ENCODE assay signal across 8 cellular contexts in the genomic region with DNA sequence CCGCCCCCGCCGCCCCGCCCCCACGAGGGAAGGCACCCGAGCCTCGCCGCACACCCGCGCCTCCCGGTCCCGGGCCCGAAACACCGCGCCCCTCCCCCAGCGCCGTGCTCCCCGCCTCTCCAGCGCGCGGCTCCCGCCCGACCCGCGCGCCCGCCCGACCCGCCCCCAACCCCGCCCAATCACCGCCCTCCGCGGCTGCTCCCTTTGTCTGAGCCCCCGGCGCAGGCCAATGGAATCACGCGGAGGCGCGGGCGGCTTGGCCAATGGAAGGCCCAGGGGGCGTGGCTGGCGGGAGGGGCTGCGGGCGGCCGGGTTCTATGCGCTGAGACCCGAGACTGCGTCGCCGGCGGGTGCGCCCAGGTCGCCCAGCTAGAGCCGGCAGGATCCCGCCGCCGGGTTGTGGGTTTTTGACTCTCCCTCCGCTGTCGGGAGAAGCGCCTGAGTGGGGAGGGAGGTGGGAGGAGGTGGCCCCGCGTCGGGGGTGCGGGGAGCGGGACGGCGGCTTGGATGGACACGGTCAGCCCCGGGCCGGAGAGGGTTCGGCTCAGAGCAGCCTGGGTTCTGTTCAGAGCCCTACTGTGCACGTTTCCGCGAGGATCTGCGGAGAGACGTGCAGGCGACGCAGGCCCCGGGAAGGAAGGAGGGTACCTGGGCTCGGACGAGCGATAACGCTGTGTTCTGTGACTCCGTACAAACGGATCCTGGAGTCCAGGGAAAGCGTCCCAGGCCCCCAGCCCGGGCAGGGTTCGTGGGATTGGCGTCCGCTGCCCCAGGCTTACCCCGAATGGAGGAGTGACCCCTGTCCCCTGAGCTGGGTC. TPM values are rescaled to one million over a fixed set of nuclear protein-coding genes. Genes with fewer than 3 reads are reported as not detected.
DNase-seq lines count a peak whose midpoint lies in the region; ATAC-seq and TF ChIP-seq lines count a peak whose summit lies in the region.

No MANE protein-coding gene starts in this region.

- DNase-seq in AG08395 (ENCODE audit: low spot score) = peak; percentile 99
- peak; percentile 99 for DNase-seq in NCI-H524 (lab: John Stamatoyannopoulos, UW)
- peak; percentile 98 for DNase-seq in activated CD4-positive, alpha-beta T cell treated with anti-CD3 and anti-CD28 coated beads, Interleukin-2, amount 10 ng/mL, durations not matched to agents 24 days and 14 days
- DNase-seq in colonic mucosa = peak; percentile 99
- peak; percentile 100 for DNase-seq in left kidney (ENCODE audit: low read depth, low spot score)
- peak; percentile 90 to 97 for DNase-seq in stimulated activated CD4-positive, alpha-beta T cell treated with anti-CD3 and anti-CD28 coated beads, Interleukin-1b, Interleukin-23, amount 100 ng/mL, for 4 hours (ENCODE audit: low read depth in 2 of 2)

- intact Hi-C loops in activated CD4-positive, alpha-beta T cell treated with anti-CD3 and anti-CD28 coated beads, Interleukin-2, amount 10 ng/mL, durations not matched to agents 24 days and 14 days (cut with micrococcal nuclease) = loop anchor here (1.0 kb wide), 1 partner anchor 166 kb away; a partner anchor contains a TSS
- intact Hi-C loops in colonic mucosa (cut with DNase I) = no loop called here

- no peaks in the 10 kb centered on the region for H3K9me3 ChIP-seq in colonic mucosa

- H3K27ac Mint-ChIP-seq in activated CD4-positive, alpha-beta T cell treated with anti-CD3 and anti-CD28 coated beads, Interleukin-2, amount 10 ng/mL, durations not matched to agents 24 days and 14 days = no peak overlapping the region

- peaks cover 44% of the 10 kb centered on the region for H3K27me3 Mint-ChIP-seq in activated CD4-positive, alpha-beta T cell treated with anti-CD3 and anti-CD28 coated beads, Interleukin-2, amount 10 ng/mL, durations not matched to agents 24 days and 14 days

- H3K27me3 ChIP-seq in colonic mucosa = peaks cover 1% of the 10 kb centered on the region

- H3K9me3 Mint-ChIP-seq in activated CD4-positive, alpha-beta T cell treated with anti-CD3 and anti-CD28 coated beads, Interleukin-2, amount 10 ng/mL, durations not matched to agents 24 days and 14 days = no peaks in the 10 kb centered on the region

- H3K4me1 Mint-ChIP-seq in activated CD4-positive, alpha-beta T cell treated with anti-CD3 and anti-CD28 coated beads, Interleukin-2, amount 10 ng/mL, durations not matched to agents 24 days and 14 days = peaks cover 7% of the 10 kb centered on the region

- peaks cover 7% of the 10 kb centered on the region for H3K4me1 ChIP-seq in colonic mucosa

- peak overlapping the region; percentile 64 for H3K4me3 Mint-ChIP-seq in activated CD4-positive, alpha-beta T cell treated with anti-CD3 and anti-CD28 coated beads, Interleukin-2, amount 10 ng/mL, durations not matched to agents 24 days and 14 days

- H3K4me3 ChIP-seq in colonic mucosa = peak overlapping the region; percentile 38

- peaks cover 4% of the 10 kb centered on the region for H3K36me3 Mint-ChIP-seq in activated CD4-positive, alpha-beta T cell treated with anti-CD3 and anti-CD28 coated beads, Interleukin-2, amount 10 ng/mL, durations not matched to agents 24 days and 14 days (ENCODE audit: low read depth)

- H3K27ac ChIP-seq in colonic mucosa = peak overlapping the region; percentile 74

- no peak for TF ChIP-seq CTCF in colonic mucosa (IDR thresholded peaks at IDR 0.05)

- H3K9ac ChIP-seq in colonic mucosa (ENCODE audit: low read depth in 2 of 2, low read length in 2 of 2) = peak overlapping the region; percentile 76 to 78

- H3K36me3 ChIP-seq in colonic mucosa = no peaks in the 10 kb centered on the region

- ATAC-seq in GM19043 (IDR thresholded peaks at IDR 0.05; ENCODE audit: low read depth, unreplicated experiment) (peak; percentile 79), HG03378 (IDR thresholded peaks at IDR 0.05; ENCODE audit: unreplicated experiment) (peak; percentile 47)

RNA-seq across cellular contexts. Expression of a gene that starts 49.0 kb away (rescaled TPM):
- total RNA-seq in activated CD4-positive, alpha-beta T cell treated with anti-CD3 and anti-CD28 coated beads, Interleukin-2, amount 10 ng/mL, durations not matched to agents 24 days and 14 days = 0.05 TPM in 1 of 2 replicates, not detected in the other
- total RNA-seq in colonic mucosa = 10 to 100 TPM; 12.5 to 26.3 TPM

RNA-seq across cellular contexts. Expression of a gene that starts 51.2 kb away (rescaled TPM):
- 98.0 and 105 TPM in 2 replicates for total RNA-seq in activated CD4-positive, alpha-beta T cell treated with anti-CD3 and anti-CD28 coated beads, Interleukin-2, amount 10 ng/mL, durations not matched to agents 24 days and 14 days
- 100 to 1,000 TPM in 1 of 2 donors, 10 to 100 TPM in 1; 67.5 to 139 TPM for total RNA-seq in colonic mucosa

Comparison
In these comparisons a context has a peak if more than half of its experiments do, and no peak if none do; other contexts are left out.
1. Peak in every context shown above with its lines: DNase-seq, ATAC-seq, H3K4me3 ChIP-seq and H3K27ac ChIP-seq.
2. RNA of a gene that starts 49.0 kb away (total RNA-seq): 12.5 to 26.3 TPM in colonic mucosa; 0.05 TPM in activated CD4-positive, alpha-beta T cell treated with anti-CD3 and anti-CD28 coated beads, Interleukin-2, amount 10 ng/mL, durations not matched to agents 24 days and 14 days; every median in the first group is over 10 times any median in the second.